8 cellular contexts compared by ENCODE assay signal in genomic region chr3:42501681-42502428, GRCh38. TPM values are rescaled to one million over a fixed set of nuclear protein-coding genes. Genes with fewer than 3 reads are reported as not detected.
DNase-seq lines count a peak whose midpoint lies in the region; ATAC-seq and TF ChIP-seq lines count a peak whose summit lies in the region.

No MANE protein-coding gene starts in this region.

- WGBS in esophagus squamous epithelium, 2 donors, result 0% methylated on average over 3 to 10 of the region's 46 CpGs
- 1% methylated on average over 35 to 46 of the region's 46 CpGs for WGBS in stomach, 5 donors

- H3K27me3 ChIP-seq in H7 (ENCODE audit: control insufficient read depth, insufficient read depth, low read length) (peaks cover 40% of the 10 kb centered on the region), esophagus squamous epithelium (peaks cover 0 to 58% (median 0%) of the 10 kb centered on the region in 4 donors), stomach (peaks cover 0 to 50% (median 19%) of the 10 kb centered on the region in 3 donors)

- H3K36me3 ChIP-seq in H7 (replicated peaks; ENCODE audit: control insufficient read depth, insufficient read depth, low read length) (no peaks in the 10 kb centered on the region), esophagus squamous epithelium (no peaks in the 10 kb centered on the region), stomach (no peaks in the 10 kb centered on the region)

- peak; percentile 47 to 57 for ATAC-seq in naive thymus-derived CD8-positive, alpha-beta T cell
- ATAC-seq in GM21737 (IDR thresholded peaks at IDR 0.05; ENCODE audit: unreplicated experiment), result no peak

- H3K9me3 ChIP-seq in esophagus squamous epithelium (no peaks in the 10 kb centered on the region), stomach (no peaks in the 10 kb centered on the region)

- intact Hi-C loops in esophagus squamous epithelium (cut with DNase I), result loop anchor here (5.0 kb wide), 1 partner anchor 40 kb away; no protein-coding TSS in a partner anchor
- intact Hi-C loops in stomach (cut with DNase I; ENCODE audit: low total_unique reads), result no loop called here

- H3K36me3 Mint-ChIP-seq in naive thymus-derived CD8-positive, alpha-beta T cell, result no peaks in the 10 kb centered on the region

- peaks cover 2 to 47% (median 17%) of the 10 kb centered on the region in 5 donors for H3K27me3 Mint-ChIP-seq in naive thymus-derived CD8-positive, alpha-beta T cell

- H3K27ac ChIP-seq in esophagus squamous epithelium (peak overlapping the region; percentile 39 to 77 (median 66)), stomach (peak overlapping the region; percentile 54 to 79 (median 70))

- DNase-seq in EH (ENCODE audit: low read depth) (peak; percentile 44), H7 (peak; percentile 86), NCI-H69 (lab: John Stamatoyannopoulos, UW) (peak; percentile 84), esophagus squamous epithelium (lab: John Stamatoyannopoulos, UW) (no peak), stomach (peak; percentile 78)
- peak; percentile 76 for DNase-seq in activated T-cell treated with anti-CD3 and anti-CD28 coated beads, Interleukin-2, amount 50 U/mL, for 1 hour
- peak; percentile 41 to 81 (median 60) for DNase-seq in naive thymus-derived CD8-positive, alpha-beta T cell

- TF ChIP-seq EP300 in stomach (IDR thresholded peaks at IDR 0.05), result no peak

- no peaks in the 10 kb centered on the region for H3K9me3 Mint-ChIP-seq in naive thymus-derived CD8-positive, alpha-beta T cell

- TF ChIP-seq POLR2A in esophagus squamous epithelium (IDR thresholded peaks at IDR 0.05), result no peak
- no peak for TF ChIP-seq POLR2A in stomach (IDR thresholded peaks at IDR 0.05)

- POLR2A ChIA-PET in naive thymus-derived CD8-positive, alpha-beta T cell (lab: Charles Lee), result interaction anchor here (0.7 to 6.3 kb wide), 25 partner anchors 9 to 272 kb away, joined by 3 to 89 read pairs (median 6); partner anchors contain the start of genes NKTR and SS18L2

- H3K4me1 ChIP-seq in esophagus squamous epithelium (peaks cover 13 to 36% (median 20%) of the 10 kb centered on the region in 3 donors), stomach (peaks cover 18 to 33% (median 27%) of the 10 kb centered on the region in 4 donors)

- H3K4me3 Mint-ChIP-seq in naive thymus-derived CD8-positive, alpha-beta T cell, result peak overlapping the region; percentile 84 to 99 (median 96)

- TF ChIP-seq CTCF in esophagus squamous epithelium (IDR thresholded peaks at IDR 0.05), result peak; percentile 61 to 83 (median 68)
- peak in 4 of 7 experiments; percentile 47 to 69 (median 53) for TF ChIP-seq CTCF in stomach (IDR thresholded peaks at IDR 0.05)

- H3K27ac Mint-ChIP-seq in naive thymus-derived CD8-positive, alpha-beta T cell, result peak overlapping the region; percentile 70 to 97 (median 92)

- H3K4me3 ChIP-seq in H7 (ENCODE audit: insufficient read depth, low read depth, low read length) (peak overlapping the region; percentile 49), esophagus squamous epithelium (peak overlapping the region; percentile 49 to 73 (median 60)), stomach (peak overlapping the region; percentile 61 to 67 (median 62))

- peaks cover 25 to 61% (median 45%) of the 10 kb centered on the region in 4 donors for H3K4me1 Mint-ChIP-seq in naive thymus-derived CD8-positive, alpha-beta T cell

RNA-seq across cellular contexts. Expression of gene VIPR1, which starts 0.6 kb away (rescaled TPM):
- 1.9 and 2.2 TPM in 2 replicates for total RNA-seq in H7 (2014; rRNA removed; shearing (Covaris generic))
- total RNA-seq in esophagus squamous epithelium (10 to 100 TPM in 1 of 4 donors, 1 to 10 TPM in 3; 3.6 to 15.4 (median 8.6) TPM), stomach (100 to 1,000 TPM in 1 of 5 donors, 10 to 100 TPM in 3, 1 to 10 TPM in 1; 9.5 to 170 (median 14.0) TPM)
- 100 to 1,000 TPM; 122 TPM for total RNA-seq in naive thymus-derived CD8-positive, alpha-beta T cell
- 10 to 100 TPM; 16.2 to 40.3 (median 28.8) TPM for polyA plus RNA-seq in naive thymus-derived CD8-positive, alpha-beta T cell
- 10 to 100 TPM in 1 of 3 donors, 1 to 10 TPM in 2; 2.2 to 10.0 (median 3.1) TPM for polyA plus RNA-seq in stomach
